In the genomic region with DNA sequence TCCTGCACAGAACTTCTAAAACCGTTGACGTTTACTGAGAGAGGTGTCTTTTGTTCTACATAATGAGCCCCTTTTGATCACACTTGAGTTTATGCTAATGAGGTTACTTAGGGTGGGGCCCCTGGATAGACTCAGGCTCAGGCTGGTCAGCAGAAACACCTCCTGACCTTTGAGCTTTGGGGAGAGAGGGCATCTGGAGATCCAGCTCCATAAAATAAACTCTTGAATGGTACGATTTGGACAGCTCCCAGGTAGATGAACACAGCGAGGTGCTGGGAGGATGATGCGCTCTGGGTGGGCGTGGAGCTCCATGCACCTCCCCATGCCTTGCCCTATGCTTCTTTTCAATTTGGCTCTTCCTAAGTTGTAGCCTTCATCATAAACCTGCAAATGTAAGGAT, we compare ENCODE assay signal across 2 cellular contexts.
A peak's percentile ranks its signal among the peaks of the same experiment; 100 is the strongest.
TF ChIP-seq lines count a peak whose summit lies in the region.

No MANE protein-coding gene starts in this region.

TF ChIP-seq in liver, 16 proteins besides CTCF, POLR2A, EP300 and RAD21:
- TF ChIP-seq HNF4A (conservative IDR thresholded peaks at IDR 0.05) (peak; percentile 60 to 69), FOXA1 (IDR thresholded peaks at IDR 0.05) (no peak), RXRA (IDR thresholded peaks at IDR 0.05) (no peak)
- TF ChIP-seq, protein P1, sequence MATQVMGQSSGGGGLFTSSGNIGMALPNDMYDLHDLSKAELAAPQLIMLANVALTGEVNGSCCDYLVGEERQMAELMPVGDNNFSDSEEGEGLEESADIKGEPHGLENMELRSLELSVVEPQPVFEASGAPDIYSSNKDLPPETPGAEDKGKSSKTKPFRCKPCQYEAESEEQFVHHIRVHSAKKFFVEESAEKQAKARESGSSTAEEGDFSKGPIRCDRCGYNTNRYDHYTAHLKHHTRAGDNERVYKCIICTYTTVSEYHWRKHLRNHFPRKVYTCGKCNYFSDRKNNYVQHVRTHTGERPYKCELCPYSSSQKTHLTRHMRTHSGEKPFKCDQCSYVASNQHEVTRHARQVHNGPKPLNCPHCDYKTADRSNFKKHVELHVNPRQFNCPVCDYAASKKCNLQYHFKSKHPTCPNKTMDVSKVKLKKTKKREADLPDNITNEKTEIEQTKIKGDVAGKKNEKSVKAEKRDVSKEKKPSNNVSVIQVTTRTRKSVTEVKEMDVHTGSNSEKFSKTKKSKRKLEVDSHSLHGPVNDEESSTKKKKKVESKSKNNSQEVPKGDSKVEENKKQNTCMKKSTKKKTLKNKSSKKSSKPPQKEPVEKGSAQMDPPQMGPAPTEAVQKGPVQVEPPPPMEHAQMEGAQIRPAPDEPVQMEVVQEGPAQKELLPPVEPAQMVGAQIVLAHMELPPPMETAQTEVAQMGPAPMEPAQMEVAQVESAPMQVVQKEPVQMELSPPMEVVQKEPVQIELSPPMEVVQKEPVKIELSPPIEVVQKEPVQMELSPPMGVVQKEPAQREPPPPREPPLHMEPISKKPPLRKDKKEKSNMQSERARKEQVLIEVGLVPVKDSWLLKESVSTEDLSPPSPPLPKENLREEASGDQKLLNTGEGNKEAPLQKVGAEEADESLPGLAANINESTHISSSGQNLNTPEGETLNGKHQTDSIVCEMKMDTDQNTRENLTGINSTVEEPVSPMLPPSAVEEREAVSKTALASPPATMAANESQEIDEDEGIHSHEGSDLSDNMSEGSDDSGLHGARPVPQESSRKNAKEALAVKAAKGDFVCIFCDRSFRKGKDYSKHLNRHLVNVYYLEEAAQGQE (IDR thresholded peaks at IDR 0.05) = no peak

TF ChIP-seq in HepG2, 621 proteins besides CTCF, POLR2A, EP300 and RAD21:
- TF ChIP-seq ZNF207 (IDR thresholded peaks at IDR 0.05; ENCODE audit: borderline replicate concordance) (no peak), ZNF264 (CRISPR knock-in tag; IDR thresholded peaks at IDR 0.05) (no peak), ZNF143 (CRISPR knock-in tag; IDR thresholded peaks at IDR 0.05) (no peak), HMGXB4 (CRISPR knock-in tag; IDR thresholded peaks at IDR 0.05; ENCODE audit: borderline replicate concordance in 1 of 2, low read depth in 1 of 2) (no peak), ZNF660 (CRISPR knock-in tag; IDR thresholded peaks at IDR 0.05; ENCODE audit: borderline replicate concordance, low read depth) (no peak), ZNF782 (CRISPR knock-in tag; IDR thresholded peaks at IDR 0.05; ENCODE audit: borderline replicate concordance) (no peak), THAP11 (CRISPR knock-in tag; IDR thresholded peaks at IDR 0.05) (no peak), PAWR (CRISPR knock-in tag; IDR thresholded peaks at IDR 0.05; ENCODE audit: borderline replicate concordance) (no peak), MYPOP (CRISPR knock-in tag; IDR thresholded peaks at IDR 0.05) (no peak), ZNF580 (CRISPR knock-in tag; IDR thresholded peaks at IDR 0.05; ENCODE audit: borderline replicate concordance, low read depth) (no peak), SRY (CRISPR knock-in tag; IDR thresholded peaks at IDR 0.05) (no peak)
